ENCODE assay signal across 1 cellular context in the genomic region with DNA sequence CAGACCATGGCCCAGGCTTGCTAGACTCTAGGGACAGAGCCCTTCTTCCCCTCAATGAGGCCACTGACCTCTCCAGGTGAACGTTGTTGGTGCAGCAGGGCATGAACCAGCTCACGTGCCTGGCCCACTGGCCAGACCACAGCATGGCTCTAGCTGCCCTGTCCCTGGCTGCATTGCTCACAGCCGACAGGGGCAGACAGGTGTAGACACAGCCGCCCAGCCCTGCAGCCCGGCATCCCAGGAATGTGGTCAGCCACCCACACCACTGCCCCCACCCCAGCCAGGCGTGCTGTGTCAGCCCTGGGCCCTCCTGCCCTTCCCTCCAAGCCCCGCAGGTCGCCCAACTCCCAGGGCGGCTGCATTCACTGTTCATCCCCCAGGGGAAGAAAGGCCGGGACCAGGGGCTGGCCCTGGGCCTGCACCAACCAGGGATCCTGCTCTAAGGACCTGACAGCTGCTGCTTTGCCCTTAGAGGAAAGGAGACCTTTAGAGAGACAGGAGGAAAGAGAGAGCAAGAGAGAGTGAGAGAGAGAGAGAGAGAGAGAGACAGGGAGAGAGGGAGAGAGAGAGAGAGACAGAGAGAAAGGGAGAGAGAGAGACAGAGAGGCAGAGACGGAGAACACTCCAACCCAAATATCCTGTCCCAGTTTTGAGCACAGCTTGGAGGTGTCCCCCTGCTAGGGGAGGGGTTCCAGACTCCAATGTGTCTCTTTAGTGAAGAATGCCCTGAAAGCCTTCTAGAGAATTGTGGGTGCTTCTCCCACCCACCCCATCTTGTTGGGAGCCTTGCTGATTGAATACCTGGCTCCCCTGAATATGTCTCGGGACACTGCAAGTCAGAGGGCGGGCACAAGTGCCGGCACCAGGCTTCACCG.
A peak's percentile ranks its signal among the peaks of the same experiment; 100 is the strongest.
TF ChIP-seq lines count a peak whose summit lies in the region.

No MANE protein-coding gene starts in this region.

TF ChIP-seq in WTC11, 78 proteins besides CTCF, POLR2A, EP300 and RAD21 (continued from another document and continues in another):
- 0 out of 2 replicates have a peak, but pooled peaks have one; percentile 48 for TF ChIP-seq MAX (CRISPR knock-in tag; IDR thresholded peaks at IDR 0.05)
- no peak for TF ChIP-seq HMGA2 (CRISPR knock-in tag; IDR thresholded peaks at IDR 0.05)
- no peak for TF ChIP-seq JAZF1 (CRISPR knock-in tag; IDR thresholded peaks at IDR 0.05)
- no peak for TF ChIP-seq NFYB (CRISPR knock-in tag; conservative IDR thresholded peaks at IDR 0.05; ENCODE audit: low read depth)
- no peak for TF ChIP-seq MYBL2 (CRISPR knock-in tag; IDR thresholded peaks at IDR 0.05)
- TF ChIP-seq SP1 (CRISPR knock-in tag; conservative IDR thresholded peaks at IDR 0.05): no peak
- TF ChIP-seq ZNF219 (CRISPR knock-in tag; IDR thresholded peaks at IDR 0.05; ENCODE audit: borderline replicate concordance): peak; percentile 57; the same call in 1 of the 2 replicates
- TF ChIP-seq NFE2L1 (CRISPR knock-in tag; IDR thresholded peaks at IDR 0.05): no peak
- TF ChIP-seq, protein P1, sequence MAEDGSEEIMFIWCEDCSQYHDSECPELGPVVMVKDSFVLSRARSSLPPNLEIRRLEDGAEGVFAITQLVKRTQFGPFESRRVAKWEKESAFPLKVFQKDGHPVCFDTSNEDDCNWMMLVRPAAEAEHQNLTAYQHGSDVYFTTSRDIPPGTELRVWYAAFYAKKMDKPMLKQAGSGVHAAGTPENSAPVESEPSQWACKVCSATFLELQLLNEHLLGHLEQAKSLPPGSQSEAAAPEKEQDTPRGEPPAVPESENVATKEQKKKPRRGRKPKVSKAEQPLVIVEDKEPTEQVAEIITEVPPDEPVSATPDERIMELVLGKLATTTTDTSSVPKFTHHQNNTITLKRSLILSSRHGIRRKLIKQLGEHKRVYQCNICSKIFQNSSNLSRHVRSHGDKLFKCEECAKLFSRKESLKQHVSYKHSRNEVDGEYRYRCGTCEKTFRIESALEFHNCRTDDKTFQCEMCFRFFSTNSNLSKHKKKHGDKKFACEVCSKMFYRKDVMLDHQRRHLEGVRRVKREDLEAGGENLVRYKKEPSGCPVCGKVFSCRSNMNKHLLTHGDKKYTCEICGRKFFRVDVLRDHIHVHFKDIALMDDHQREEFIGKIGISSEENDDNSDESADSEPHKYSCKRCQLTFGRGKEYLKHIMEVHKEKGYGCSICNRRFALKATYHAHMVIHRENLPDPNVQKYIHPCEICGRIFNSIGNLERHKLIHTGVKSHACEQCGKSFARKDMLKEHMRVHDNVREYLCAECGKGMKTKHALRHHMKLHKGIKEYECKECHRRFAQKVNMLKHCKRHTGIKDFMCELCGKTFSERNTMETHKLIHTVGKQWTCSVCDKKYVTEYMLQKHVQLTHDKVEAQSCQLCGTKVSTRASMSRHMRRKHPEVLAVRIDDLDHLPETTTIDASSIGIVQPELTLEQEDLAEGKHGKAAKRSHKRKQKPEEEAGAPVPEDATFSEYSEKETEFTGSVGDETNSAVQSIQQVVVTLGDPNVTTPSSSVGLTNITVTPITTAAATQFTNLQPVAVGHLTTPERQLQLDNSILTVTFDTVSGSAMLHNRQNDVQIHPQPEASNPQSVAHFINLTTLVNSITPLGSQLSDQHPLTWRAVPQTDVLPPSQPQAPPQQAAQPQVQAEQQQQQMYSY (CRISPR knock-in tag; IDR thresholded peaks at IDR 0.05): no peak
- TF ChIP-seq, protein P2, sequence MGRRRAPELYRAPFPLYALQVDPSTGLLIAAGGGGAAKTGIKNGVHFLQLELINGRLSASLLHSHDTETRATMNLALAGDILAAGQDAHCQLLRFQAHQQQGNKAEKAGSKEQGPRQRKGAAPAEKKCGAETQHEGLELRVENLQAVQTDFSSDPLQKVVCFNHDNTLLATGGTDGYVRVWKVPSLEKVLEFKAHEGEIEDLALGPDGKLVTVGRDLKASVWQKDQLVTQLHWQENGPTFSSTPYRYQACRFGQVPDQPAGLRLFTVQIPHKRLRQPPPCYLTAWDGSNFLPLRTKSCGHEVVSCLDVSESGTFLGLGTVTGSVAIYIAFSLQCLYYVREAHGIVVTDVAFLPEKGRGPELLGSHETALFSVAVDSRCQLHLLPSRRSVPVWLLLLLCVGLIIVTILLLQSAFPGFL (CRISPR knock-in tag; IDR thresholded peaks at IDR 0.05; ENCODE audit: borderline replicate concordance): no peak
- TF ChIP-seq FOXP1 (CRISPR knock-in tag; IDR thresholded peaks at IDR 0.05; ENCODE audit: borderline replicate concordance): peak; percentile 47; the same call in 1 of the 2 replicates
- TF ChIP-seq USF1 (CRISPR knock-in tag; IDR thresholded peaks at IDR 0.05): 0 out of 2 replicates have a peak, but pooled peaks have one; percentile 16
- no peak for TF ChIP-seq KAT7 (CRISPR knock-in tag; IDR thresholded peaks at IDR 0.05; ENCODE audit: borderline replicate concordance)
- TF ChIP-seq ZBTB21 (CRISPR knock-in tag; IDR thresholded peaks at IDR 0.05; ENCODE audit: borderline replicate concordance): no peak
- TF ChIP-seq, protein P3, sequence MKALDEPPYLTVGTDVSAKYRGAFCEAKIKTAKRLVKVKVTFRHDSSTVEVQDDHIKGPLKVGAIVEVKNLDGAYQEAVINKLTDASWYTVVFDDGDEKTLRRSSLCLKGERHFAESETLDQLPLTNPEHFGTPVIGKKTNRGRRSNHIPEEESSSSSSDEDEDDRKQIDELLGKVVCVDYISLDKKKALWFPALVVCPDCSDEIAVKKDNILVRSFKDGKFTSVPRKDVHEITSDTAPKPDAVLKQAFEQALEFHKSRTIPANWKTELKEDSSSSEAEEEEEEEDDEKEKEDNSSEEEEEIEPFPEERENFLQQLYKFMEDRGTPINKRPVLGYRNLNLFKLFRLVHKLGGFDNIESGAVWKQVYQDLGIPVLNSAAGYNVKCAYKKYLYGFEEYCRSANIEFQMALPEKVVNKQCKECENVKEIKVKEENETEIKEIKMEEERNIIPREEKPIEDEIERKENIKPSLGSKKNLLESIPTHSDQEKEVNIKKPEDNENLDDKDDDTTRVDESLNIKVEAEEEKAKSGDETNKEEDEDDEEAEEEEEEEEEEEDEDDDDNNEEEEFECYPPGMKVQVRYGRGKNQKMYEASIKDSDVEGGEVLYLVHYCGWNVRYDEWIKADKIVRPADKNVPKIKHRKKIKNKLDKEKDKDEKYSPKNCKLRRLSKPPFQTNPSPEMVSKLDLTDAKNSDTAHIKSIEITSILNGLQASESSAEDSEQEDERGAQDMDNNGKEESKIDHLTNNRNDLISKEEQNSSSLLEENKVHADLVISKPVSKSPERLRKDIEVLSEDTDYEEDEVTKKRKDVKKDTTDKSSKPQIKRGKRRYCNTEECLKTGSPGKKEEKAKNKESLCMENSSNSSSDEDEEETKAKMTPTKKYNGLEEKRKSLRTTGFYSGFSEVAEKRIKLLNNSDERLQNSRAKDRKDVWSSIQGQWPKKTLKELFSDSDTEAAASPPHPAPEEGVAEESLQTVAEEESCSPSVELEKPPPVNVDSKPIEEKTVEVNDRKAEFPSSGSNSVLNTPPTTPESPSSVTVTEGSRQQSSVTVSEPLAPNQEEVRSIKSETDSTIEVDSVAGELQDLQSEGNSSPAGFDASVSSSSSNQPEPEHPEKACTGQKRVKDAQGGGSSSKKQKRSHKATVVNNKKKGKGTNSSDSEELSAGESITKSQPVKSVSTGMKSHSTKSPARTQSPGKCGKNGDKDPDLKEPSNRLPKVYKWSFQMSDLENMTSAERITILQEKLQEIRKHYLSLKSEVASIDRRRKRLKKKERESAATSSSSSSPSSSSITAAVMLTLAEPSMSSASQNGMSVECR (CRISPR knock-in tag; IDR thresholded peaks at IDR 0.05; ENCODE audit: borderline replicate concordance): no peak
- TF ChIP-seq, protein P4, sequence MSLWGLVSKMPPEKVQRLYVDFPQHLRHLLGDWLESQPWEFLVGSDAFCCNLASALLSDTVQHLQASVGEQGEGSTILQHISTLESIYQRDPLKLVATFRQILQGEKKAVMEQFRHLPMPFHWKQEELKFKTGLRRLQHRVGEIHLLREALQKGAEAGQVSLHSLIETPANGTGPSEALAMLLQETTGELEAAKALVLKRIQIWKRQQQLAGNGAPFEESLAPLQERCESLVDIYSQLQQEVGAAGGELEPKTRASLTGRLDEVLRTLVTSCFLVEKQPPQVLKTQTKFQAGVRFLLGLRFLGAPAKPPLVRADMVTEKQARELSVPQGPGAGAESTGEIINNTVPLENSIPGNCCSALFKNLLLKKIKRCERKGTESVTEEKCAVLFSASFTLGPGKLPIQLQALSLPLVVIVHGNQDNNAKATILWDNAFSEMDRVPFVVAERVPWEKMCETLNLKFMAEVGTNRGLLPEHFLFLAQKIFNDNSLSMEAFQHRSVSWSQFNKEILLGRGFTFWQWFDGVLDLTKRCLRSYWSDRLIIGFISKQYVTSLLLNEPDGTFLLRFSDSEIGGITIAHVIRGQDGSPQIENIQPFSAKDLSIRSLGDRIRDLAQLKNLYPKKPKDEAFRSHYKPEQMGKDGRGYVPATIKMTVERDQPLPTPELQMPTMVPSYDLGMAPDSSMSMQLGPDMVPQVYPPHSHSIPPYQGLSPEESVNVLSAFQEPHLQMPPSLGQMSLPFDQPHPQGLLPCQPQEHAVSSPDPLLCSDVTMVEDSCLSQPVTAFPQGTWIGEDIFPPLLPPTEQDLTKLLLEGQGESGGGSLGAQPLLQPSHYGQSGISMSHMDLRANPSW (CRISPR knock-in tag; conservative IDR thresholded peaks at IDR 0.05; ENCODE audit: low read depth): no peak
- peak; percentile 99 for TF ChIP-seq ZNF121 (CRISPR knock-in tag; IDR thresholded peaks at IDR 0.05)
- TF ChIP-seq SMAD4 (CRISPR knock-in tag; IDR thresholded peaks at IDR 0.05): no peak
- no peak for TF ChIP-seq GRHL2 (CRISPR knock-in tag; IDR thresholded peaks at IDR 0.05; ENCODE audit: insufficient replicate concordance, severe bottlenecking)
- TF ChIP-seq PRRX2 (CRISPR knock-in tag; IDR thresholded peaks at IDR 0.05): no peak
- TF ChIP-seq, protein P5, sequence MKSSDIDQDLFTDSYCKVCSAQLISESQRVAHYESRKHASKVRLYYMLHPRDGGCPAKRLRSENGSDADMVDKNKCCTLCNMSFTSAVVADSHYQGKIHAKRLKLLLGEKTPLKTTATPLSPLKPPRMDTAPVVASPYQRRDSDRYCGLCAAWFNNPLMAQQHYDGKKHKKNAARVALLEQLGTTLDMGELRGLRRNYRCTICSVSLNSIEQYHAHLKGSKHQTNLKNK (CRISPR knock-in tag; IDR thresholded peaks at IDR 0.05): no peak
- TF ChIP-seq NFATC4 (CRISPR knock-in tag; IDR thresholded peaks at IDR 0.05): no peak
- TF ChIP-seq, protein P6, sequence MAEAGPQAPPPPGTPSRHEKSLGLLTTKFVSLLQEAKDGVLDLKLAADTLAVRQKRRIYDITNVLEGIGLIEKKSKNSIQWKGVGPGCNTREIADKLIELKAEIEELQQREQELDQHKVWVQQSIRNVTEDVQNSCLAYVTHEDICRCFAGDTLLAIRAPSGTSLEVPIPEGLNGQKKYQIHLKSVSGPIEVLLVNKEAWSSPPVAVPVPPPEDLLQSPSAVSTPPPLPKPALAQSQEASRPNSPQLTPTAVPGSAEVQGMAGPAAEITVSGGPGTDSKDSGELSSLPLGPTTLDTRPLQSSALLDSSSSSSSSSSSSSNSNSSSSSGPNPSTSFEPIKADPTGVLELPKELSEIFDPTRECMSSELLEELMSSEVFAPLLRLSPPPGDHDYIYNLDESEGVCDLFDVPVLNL (CRISPR knock-in tag; IDR thresholded peaks at IDR 0.05; ENCODE audit: borderline replicate concordance, low read depth): no peak
- no peak for TF ChIP-seq GTF2I (CRISPR knock-in tag; conservative IDR thresholded peaks at IDR 0.05)
- peak; percentile 78; the same call in 1 of the 2 replicates for TF ChIP-seq TEAD1 (CRISPR knock-in tag; IDR thresholded peaks at IDR 0.05)
- TF ChIP-seq ZNF423 (CRISPR knock-in tag; IDR thresholded peaks at IDR 0.05): peak; percentile 82
- no peak for TF ChIP-seq ETV6 (CRISPR knock-in tag; IDR thresholded peaks at IDR 0.05)
- no peak for TF ChIP-seq CREM (CRISPR knock-in tag; IDR thresholded peaks at IDR 0.05)
- TF ChIP-seq ZNF317 (CRISPR knock-in tag; IDR thresholded peaks at IDR 0.05; ENCODE audit: borderline replicate concordance, low read depth): no peak
- no peak for TF ChIP-seq NR2C2 (CRISPR knock-in tag; IDR thresholded peaks at IDR 0.05)
- no peak for TF ChIP-seq ZNF138 (CRISPR knock-in tag; conservative IDR thresholded peaks at IDR 0.05)
- TF ChIP-seq, protein P7, sequence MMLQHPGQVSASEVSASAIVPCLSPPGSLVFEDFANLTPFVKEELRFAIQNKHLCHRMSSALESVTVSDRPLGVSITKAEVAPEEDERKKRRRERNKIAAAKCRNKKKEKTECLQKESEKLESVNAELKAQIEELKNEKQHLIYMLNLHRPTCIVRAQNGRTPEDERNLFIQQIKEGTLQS (CRISPR knock-in tag; conservative IDR thresholded peaks at IDR 0.05): no peak
- TF ChIP-seq, protein P8, sequence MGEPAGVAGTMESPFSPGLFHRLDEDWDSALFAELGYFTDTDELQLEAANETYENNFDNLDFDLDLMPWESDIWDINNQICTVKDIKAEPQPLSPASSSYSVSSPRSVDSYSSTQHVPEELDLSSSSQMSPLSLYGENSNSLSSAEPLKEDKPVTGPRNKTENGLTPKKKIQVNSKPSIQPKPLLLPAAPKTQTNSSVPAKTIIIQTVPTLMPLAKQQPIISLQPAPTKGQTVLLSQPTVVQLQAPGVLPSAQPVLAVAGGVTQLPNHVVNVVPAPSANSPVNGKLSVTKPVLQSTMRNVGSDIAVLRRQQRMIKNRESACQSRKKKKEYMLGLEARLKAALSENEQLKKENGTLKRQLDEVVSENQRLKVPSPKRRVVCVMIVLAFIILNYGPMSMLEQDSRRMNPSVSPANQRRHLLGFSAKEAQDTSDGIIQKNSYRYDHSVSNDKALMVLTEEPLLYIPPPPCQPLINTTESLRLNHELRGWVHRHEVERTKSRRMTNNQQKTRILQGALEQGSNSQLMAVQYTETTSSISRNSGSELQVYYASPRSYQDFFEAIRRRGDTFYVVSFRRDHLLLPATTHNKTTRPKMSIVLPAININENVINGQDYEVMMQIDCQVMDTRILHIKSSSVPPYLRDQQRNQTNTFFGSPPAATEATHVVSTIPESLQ (CRISPR knock-in tag; IDR thresholded peaks at IDR 0.05): no peak
